Comparison of ENCODE assay signal across 1 cellular context in the genomic region with DNA sequence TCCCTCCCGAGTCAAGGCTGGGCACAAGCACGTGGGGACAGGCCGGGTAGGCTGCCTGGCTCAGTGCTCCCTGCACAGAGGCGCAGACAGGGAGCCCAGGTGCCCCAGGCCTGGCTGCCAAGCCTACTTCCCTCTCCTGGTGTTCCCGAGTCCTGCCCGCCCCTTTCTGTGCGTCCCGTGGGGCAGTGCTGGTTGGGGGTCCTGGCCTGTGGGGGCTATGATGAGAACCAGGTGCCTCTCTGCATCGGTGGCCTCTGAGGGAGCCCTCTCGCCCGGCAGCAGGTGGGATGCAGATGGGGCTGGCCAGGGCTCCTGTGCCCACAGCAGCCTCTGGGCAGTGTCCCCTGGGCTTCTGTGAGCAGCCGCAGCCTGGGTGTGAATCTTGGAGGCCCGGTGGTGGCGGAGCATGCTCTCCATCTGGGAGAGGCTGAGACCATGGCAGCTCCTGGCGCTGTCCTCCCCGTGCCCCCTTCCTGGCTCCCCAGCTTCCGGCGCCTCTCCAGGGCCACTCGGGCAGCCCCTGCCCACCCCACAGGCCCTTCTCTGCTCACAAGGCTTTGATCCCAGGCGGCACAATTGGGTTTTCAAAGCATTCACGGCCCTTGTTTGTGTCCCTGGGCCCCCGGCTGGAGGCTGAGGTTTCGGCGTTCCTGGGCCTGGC.
TF ChIP-seq lines count a peak whose summit lies in the region.

No MANE protein-coding gene starts in this region.

TF ChIP-seq in HepG2, 621 proteins besides CTCF, POLR2A, EP300 and RAD21 (continued from another document and continues in another):
- TF ChIP-seq, protein P1, sequence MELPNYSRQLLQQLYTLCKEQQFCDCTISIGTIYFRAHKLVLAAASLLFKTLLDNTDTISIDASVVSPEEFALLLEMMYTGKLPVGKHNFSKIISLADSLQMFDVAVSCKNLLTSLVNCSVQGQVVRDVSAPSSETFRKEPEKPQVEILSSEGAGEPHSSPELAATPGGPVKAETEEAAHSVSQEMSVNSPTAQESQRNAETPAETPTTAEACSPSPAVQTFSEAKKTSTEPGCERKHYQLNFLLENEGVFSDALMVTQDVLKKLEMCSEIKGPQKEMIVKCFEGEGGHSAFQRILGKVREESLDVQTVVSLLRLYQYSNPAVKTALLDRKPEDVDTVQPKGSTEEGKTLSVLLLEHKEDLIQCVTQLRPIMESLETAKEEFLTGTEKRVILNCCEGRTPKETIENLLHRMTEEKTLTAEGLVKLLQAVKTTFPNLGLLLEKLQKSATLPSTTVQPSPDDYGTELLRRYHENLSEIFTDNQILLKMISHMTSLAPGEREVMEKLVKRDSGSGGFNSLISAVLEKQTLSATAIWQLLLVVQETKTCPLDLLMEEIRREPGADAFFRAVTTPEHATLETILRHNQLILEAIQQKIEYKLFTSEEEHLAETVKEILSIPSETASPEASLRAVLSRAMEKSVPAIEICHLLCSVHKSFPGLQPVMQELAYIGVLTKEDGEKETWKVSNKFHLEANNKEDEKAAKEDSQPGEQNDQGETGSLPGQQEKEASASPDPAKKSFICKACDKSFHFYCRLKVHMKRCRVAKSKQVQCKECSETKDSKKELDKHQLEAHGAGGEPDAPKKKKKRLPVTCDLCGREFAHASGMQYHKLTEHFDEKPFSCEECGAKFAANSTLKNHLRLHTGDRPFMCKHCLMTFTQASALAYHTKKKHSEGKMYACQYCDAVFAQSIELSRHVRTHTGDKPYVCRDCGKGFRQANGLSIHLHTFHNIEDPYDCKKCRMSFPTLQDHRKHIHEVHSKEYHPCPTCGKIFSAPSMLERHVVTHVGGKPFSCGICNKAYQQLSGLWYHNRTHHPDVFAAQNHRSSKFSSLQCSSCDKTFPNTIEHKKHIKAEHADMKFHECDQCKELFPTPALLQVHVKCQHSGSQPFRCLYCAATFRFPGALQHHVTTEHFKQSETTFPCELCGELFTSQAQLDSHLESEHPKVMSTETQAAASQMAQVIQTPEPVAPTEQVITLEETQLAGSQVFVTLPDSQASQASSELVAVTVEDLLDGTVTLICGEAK (IDR thresholded peaks at IDR 0.05) = no peak
- TF ChIP-seq, protein P1 (CRISPR knock-in tag; IDR thresholded peaks at IDR 0.05) = peak; percentile 28; the same call in 1 of the 2 replicates
- TF ChIP-seq TBL1XR1 (IDR thresholded peaks at IDR 0.05; ENCODE audit: borderline replicate concordance, low read length, partially characterized antibody) (no peak), FOXJ3 (CRISPR knock-in tag; IDR thresholded peaks at IDR 0.05; ENCODE audit: borderline replicate concordance) (peak; percentile 47; the same call in 1 of the 2 replicates), KLF16 (CRISPR knock-in tag; IDR thresholded peaks at IDR 0.05) (no peak), ZBTB8A (CRISPR knock-in tag; IDR thresholded peaks at IDR 0.05; ENCODE audit: borderline replicate concordance, low read depth) (no peak), HCFC1 (IDR thresholded peaks at IDR 0.05; ENCODE audit: low read depth, low read length) (no peak), KLF13 (CRISPR knock-in tag; IDR thresholded peaks at IDR 0.05) (no peak), ZBTB7A (CRISPR knock-in tag; IDR thresholded peaks at IDR 0.05) (no peak), ZNF589 (CRISPR knock-in tag; conservative IDR thresholded peaks at IDR 0.05) (no peak), RORA (CRISPR knock-in tag; IDR thresholded peaks at IDR 0.05) (no peak), CREM (IDR thresholded peaks at IDR 0.05) (peak; percentile 90), CREM (CRISPR knock-in tag; IDR thresholded peaks at IDR 0.05) (no peak), SUZ12 (IDR thresholded peaks at IDR 0.05; ENCODE audit: low read depth, low read length) (no peak), KLF6 (CRISPR knock-in tag; IDR thresholded peaks at IDR 0.05) (0 out of 2 replicates have a peak, but pooled peaks have one; percentile 25), ZNF670 (CRISPR knock-in tag; IDR thresholded peaks at IDR 0.05; ENCODE audit: borderline replicate concordance) (no peak), ZSCAN29 (CRISPR knock-in tag; conservative IDR thresholded peaks at IDR 0.05) (no peak), XBP1 (CRISPR knock-in tag; IDR thresholded peaks at IDR 0.05) (no peak), MED8 (CRISPR knock-in tag; IDR thresholded peaks at IDR 0.05; ENCODE audit: insufficient replicate concordance) (peak; percentile 71), NFE2L2 (IDR thresholded peaks at IDR 0.05; ENCODE audit: low read length) (no peak), FOXM1 (CRISPR knock-in tag; IDR thresholded peaks at IDR 0.05) (no peak), NCOA2 (CRISPR knock-in tag; IDR thresholded peaks at IDR 0.05) (peak; percentile 88), MIXL1 (CRISPR knock-in tag; IDR thresholded peaks at IDR 0.05) (no peak), TAF1 (CRISPR knock-in tag; IDR thresholded peaks at IDR 0.05) (no peak), ZNF644 (CRISPR knock-in tag; IDR thresholded peaks at IDR 0.05; ENCODE audit: low read depth) (no peak), HNRNPUL1 (IDR thresholded peaks at IDR 0.05; ENCODE audit: low read depth, low read length) (no peak), ZNF335 (CRISPR knock-in tag; IDR thresholded peaks at IDR 0.05) (no peak), PAX8 (CRISPR knock-in tag; IDR thresholded peaks at IDR 0.05; ENCODE audit: borderline replicate concordance) (no peak), ZMYM2 (CRISPR knock-in tag; IDR thresholded peaks at IDR 0.05) (no peak), ZNF781 (CRISPR knock-in tag; IDR thresholded peaks at IDR 0.05; ENCODE audit: borderline replicate concordance, not compliant biosample characterization) (no peak), SAP130 (CRISPR knock-in tag; IDR thresholded peaks at IDR 0.05; ENCODE audit: low read depth) (peak; percentile 56), ERF (CRISPR knock-in tag; IDR thresholded peaks at IDR 0.05) (0 out of 2 replicates have a peak, but pooled peaks have one; percentile 18), JARID2 (CRISPR knock-in tag; IDR thresholded peaks at IDR 0.05; ENCODE audit: insufficient replicate concordance) (no peak), ZNF558 (CRISPR knock-in tag; IDR thresholded peaks at IDR 0.05; ENCODE audit: borderline replicate concordance) (no peak), FOSL2 (CRISPR knock-in tag; IDR thresholded peaks at IDR 0.05) (peak; percentile 53), GPN1 (CRISPR knock-in tag; IDR thresholded peaks at IDR 0.05; ENCODE audit: borderline replicate concordance) (no peak), ZNF354B (CRISPR knock-in tag; IDR thresholded peaks at IDR 0.05) (no peak), RXRB (CRISPR knock-in tag; IDR thresholded peaks at IDR 0.05; ENCODE audit: borderline replicate concordance) (peak; percentile 78), ZNF251 (CRISPR knock-in tag; IDR thresholded peaks at IDR 0.05) (no peak), ZNF225 (CRISPR knock-in tag; IDR thresholded peaks at IDR 0.05) (no peak), FOXK2 (IDR thresholded peaks at IDR 0.05) (no peak), ZNF619 (CRISPR knock-in tag; IDR thresholded peaks at IDR 0.05) (no peak), BRD4 (CRISPR knock-in tag; IDR thresholded peaks at IDR 0.05) (peak; percentile 81), ZNF547 (CRISPR knock-in tag; IDR thresholded peaks at IDR 0.05) (no peak), CAMTA2 (CRISPR knock-in tag; IDR thresholded peaks at IDR 0.05; ENCODE audit: borderline replicate concordance) (no peak), XRCC5 (optimal IDR thresholded peaks at IDR 0.05; ENCODE audit: low read length) (peak; percentile 2)
- TF ChIP-seq, protein P2, sequence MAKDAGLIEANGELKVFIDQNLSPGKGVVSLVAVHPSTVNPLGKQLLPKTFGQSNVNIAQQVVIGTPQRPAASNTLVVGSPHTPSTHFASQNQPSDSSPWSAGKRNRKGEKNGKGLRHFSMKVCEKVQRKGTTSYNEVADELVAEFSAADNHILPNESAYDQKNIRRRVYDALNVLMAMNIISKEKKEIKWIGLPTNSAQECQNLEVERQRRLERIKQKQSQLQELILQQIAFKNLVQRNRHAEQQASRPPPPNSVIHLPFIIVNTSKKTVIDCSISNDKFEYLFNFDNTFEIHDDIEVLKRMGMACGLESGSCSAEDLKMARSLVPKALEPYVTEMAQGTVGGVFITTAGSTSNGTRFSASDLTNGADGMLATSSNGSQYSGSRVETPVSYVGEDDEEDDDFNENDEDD (CRISPR knock-in tag; IDR thresholded peaks at IDR 0.05; ENCODE audit: borderline replicate concordance) = peak; percentile 17; the same call in 1 of the 2 replicates
- TF ChIP-seq, protein P3, sequence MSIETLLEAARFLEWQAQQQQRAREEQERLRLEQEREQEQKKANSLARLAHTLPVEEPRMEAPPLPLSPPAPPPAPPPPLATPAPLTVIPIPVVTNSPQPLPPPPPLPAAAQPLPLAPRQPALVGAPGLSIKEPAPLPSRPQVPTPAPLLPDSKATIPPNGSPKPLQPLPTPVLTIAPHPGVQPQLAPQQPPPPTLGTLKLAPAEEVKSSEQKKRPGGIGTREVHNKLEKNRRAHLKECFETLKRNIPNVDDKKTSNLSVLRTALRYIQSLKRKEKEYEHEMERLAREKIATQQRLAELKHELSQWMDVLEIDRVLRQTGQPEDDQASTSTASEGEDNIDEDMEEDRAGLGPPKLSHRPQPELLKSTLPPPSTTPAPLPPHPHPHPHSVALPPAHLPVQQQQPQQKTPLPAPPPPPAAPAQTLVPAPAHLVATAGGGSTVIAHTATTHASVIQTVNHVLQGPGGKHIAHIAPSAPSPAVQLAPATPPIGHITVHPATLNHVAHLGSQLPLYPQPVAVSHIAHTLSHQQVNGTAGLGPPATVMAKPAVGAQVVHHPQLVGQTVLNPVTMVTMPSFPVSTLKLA (IDR thresholded peaks at IDR 0.05) = no peak
- TF ChIP-seq, protein P4, sequence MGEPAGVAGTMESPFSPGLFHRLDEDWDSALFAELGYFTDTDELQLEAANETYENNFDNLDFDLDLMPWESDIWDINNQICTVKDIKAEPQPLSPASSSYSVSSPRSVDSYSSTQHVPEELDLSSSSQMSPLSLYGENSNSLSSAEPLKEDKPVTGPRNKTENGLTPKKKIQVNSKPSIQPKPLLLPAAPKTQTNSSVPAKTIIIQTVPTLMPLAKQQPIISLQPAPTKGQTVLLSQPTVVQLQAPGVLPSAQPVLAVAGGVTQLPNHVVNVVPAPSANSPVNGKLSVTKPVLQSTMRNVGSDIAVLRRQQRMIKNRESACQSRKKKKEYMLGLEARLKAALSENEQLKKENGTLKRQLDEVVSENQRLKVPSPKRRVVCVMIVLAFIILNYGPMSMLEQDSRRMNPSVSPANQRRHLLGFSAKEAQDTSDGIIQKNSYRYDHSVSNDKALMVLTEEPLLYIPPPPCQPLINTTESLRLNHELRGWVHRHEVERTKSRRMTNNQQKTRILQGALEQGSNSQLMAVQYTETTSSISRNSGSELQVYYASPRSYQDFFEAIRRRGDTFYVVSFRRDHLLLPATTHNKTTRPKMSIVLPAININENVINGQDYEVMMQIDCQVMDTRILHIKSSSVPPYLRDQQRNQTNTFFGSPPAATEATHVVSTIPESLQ (CRISPR knock-in tag; conservative IDR thresholded peaks at IDR 0.05) = no peak
- TF ChIP-seq, protein P5, sequence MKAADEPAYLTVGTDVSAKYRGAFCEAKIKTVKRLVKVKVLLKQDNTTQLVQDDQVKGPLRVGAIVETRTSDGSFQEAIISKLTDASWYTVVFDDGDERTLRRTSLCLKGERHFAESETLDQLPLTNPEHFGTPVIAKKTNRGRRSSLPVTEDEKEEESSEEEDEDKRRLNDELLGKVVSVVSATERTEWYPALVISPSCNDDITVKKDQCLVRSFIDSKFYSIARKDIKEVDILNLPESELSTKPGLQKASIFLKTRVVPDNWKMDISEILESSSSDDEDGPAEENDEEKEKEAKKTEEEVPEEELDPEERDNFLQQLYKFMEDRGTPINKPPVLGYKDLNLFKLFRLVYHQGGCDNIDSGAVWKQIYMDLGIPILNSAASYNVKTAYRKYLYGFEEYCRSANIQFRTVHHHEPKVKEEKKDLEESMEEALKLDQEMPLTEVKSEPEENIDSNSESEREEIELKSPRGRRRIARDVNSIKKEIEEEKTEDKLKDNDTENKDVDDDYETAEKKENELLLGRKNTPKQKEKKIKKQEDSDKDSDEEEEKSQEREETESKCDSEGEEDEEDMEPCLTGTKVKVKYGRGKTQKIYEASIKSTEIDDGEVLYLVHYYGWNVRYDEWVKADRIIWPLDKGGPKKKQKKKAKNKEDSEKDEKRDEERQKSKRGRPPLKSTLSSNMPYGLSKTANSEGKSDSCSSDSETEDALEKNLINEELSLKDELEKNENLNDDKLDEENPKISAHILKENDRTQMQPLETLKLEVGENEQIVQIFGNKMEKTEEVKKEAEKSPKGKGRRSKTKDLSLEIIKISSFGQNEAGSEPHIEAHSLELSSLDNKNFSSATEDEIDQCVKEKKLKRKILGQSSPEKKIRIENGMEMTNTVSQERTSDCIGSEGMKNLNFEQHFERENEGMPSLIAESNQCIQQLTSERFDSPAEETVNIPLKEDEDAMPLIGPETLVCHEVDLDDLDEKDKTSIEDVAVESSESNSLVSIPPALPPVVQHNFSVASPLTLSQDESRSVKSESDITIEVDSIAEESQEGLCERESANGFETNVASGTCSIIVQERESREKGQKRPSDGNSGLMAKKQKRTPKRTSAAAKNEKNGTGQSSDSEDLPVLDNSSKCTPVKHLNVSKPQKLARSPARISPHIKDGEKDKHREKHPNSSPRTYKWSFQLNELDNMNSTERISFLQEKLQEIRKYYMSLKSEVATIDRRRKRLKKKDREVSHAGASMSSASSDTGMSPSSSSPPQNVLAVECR (CRISPR knock-in tag; IDR thresholded peaks at IDR 0.05; ENCODE audit: borderline replicate concordance) = peak; percentile 37; the same call in 1 of the 2 replicates
- TF ChIP-seq, protein P6, sequence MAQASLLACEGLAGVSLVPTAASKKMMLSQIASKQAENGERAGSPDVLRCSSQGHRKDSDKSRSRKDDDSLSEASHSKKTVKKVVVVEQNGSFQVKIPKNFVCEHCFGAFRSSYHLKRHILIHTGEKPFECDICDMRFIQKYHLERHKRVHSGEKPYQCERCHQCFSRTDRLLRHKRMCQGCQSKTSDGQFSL (CRISPR knock-in tag; IDR thresholded peaks at IDR 0.05) = peak; percentile 19; the same call in 1 of the 2 replicates
